In the genomic region with DNA sequence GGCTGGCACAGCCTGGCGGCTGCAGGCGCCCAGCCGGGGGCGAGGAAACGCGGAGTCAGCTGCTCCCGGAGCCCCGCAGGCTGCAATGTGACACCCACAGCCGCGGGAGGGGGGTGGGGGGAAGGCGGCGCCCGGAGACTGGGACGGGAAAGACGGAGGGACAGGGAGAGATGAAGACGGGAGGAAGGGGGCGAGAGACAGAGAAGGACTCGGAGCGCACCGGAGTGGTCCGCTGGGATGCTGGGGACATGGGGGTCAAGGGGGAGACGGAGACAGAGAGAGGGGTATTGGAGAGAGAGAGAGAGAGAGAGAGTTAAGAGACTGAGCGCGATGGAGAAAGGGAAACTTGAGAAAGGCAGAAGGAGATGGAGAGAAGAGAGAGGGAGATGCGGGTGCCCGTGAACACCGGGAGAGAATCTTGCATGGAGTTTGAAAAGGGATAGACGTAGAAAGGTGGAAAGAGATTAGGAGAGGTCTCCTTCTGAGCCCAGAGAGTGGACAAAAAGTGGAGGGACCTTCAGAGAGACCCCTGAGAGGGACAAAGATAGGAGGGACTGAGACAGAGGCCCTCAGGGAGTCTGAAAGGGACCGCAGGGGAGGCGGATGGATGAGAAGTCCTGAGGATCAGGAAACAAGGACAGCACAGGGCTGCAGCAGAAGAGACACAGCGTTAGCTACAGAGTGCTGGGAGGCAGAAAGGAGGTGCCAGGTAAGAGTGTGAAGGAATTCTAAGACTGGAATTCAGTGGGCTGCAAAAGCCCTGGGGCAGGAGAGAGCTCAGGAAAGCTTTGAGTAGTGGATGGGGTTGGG, we compare ENCODE assay signal across 1 cellular context.
A peak's percentile ranks its signal among the peaks of the same experiment; 100 is the strongest.
TF ChIP-seq lines count a peak whose summit lies in the region.

No MANE protein-coding gene starts in this region.

TF ChIP-seq in K562, 482 proteins besides CTCF, POLR2A, EP300 and RAD21 (continues in another document):
- peak; percentile 7; the same call in 1 of the 2 replicates for TF ChIP-seq JUND (IDR thresholded peaks at IDR 0.05; ENCODE audit: borderline replicate concordance, low read depth, low read length)
- TF ChIP-seq JUND (tag; IDR thresholded peaks at IDR 0.05; ENCODE audit: borderline replicate concordance, low read depth, low read length): no peak
- TF ChIP-seq ZNF512 (tag; IDR thresholded peaks at IDR 0.05): peak; percentile 34; the same call in 1 of the 2 replicates
- TF ChIP-seq ELF2 (CRISPR knock-in tag; IDR thresholded peaks at IDR 0.05): no peak
- TF ChIP-seq NRF1 (conservative IDR thresholded peaks at IDR 0.05 in 1 of 2, IDR thresholded peaks at IDR 0.05 in 1 of 2): no peak
- TF ChIP-seq KDM5B (IDR thresholded peaks at IDR 0.05; ENCODE audit: insufficient replicate concordance, low read depth, low read length): no peak
- TF ChIP-seq, protein P1, sequence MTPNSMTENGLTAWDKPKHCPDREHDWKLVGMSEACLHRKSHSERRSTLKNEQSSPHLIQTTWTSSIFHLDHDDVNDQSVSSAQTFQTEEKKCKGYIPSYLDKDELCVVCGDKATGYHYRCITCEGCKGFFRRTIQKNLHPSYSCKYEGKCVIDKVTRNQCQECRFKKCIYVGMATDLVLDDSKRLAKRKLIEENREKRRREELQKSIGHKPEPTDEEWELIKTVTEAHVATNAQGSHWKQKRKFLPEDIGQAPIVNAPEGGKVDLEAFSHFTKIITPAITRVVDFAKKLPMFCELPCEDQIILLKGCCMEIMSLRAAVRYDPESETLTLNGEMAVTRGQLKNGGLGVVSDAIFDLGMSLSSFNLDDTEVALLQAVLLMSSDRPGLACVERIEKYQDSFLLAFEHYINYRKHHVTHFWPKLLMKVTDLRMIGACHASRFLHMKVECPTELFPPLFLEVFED (CRISPR knock-in tag; conservative IDR thresholded peaks at IDR 0.05): no peak
- TF ChIP-seq HDAC1 (IDR thresholded peaks at IDR 0.05): peak in 1 of 2 experiments; percentile 44; a peak in 2 of 4 replicates
- TF ChIP-seq DACH1 (IDR thresholded peaks at IDR 0.05; ENCODE audit: partially characterized antibody): peak; percentile 10
- TF ChIP-seq NBN (IDR thresholded peaks at IDR 0.05; ENCODE audit: low read depth): 0 out of 2 replicates have a peak, but pooled peaks have one; percentile 33
- TF ChIP-seq LARP7 (IDR thresholded peaks at IDR 0.05): peak; percentile 92
- TF ChIP-seq, protein P2, sequence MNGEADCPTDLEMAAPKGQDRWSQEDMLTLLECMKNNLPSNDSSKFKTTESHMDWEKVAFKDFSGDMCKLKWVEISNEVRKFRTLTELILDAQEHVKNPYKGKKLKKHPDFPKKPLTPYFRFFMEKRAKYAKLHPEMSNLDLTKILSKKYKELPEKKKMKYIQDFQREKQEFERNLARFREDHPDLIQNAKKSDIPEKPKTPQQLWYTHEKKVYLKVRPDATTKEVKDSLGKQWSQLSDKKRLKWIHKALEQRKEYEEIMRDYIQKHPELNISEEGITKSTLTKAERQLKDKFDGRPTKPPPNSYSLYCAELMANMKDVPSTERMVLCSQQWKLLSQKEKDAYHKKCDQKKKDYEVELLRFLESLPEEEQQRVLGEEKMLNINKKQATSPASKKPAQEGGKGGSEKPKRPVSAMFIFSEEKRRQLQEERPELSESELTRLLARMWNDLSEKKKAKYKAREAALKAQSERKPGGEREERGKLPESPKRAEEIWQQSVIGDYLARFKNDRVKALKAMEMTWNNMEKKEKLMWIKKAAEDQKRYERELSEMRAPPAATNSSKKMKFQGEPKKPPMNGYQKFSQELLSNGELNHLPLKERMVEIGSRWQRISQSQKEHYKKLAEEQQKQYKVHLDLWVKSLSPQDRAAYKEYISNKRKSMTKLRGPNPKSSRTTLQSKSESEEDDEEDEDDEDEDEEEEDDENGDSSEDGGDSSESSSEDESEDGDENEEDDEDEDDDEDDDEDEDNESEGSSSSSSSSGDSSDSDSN (IDR thresholded peaks at IDR 0.05; ENCODE audit: borderline replicate concordance in 1 of 2, low read depth in 2 of 2, low read length in 2 of 2): peak in 1 of 2 experiments; percentile 28; a peak in 2 of 4 replicates
- TF ChIP-seq SMARCE1 (IDR thresholded peaks at IDR 0.05): peak; percentile 23; the same call in 1 of the 2 replicates
- peak; percentile 35 for TF ChIP-seq ARHGAP35 (IDR thresholded peaks at IDR 0.05; ENCODE audit: partially characterized antibody)
- TF ChIP-seq DPF2 (IDR thresholded peaks at IDR 0.05): peak; percentile 23; the same call in 1 of the 2 replicates
- 0 out of 2 replicates have a peak, but pooled peaks have one; percentile 45 for TF ChIP-seq PHF21A (IDR thresholded peaks at IDR 0.05; ENCODE audit: borderline replicate concordance, low read depth)
- TF ChIP-seq EHMT2 (IDR thresholded peaks at IDR 0.05): 0 out of 2 replicates have a peak, but pooled peaks have one; percentile 22
- peak; percentile 48; the same call in 1 of the 2 replicates for TF ChIP-seq BCOR (IDR thresholded peaks at IDR 0.05)
- TF ChIP-seq, protein P3, sequence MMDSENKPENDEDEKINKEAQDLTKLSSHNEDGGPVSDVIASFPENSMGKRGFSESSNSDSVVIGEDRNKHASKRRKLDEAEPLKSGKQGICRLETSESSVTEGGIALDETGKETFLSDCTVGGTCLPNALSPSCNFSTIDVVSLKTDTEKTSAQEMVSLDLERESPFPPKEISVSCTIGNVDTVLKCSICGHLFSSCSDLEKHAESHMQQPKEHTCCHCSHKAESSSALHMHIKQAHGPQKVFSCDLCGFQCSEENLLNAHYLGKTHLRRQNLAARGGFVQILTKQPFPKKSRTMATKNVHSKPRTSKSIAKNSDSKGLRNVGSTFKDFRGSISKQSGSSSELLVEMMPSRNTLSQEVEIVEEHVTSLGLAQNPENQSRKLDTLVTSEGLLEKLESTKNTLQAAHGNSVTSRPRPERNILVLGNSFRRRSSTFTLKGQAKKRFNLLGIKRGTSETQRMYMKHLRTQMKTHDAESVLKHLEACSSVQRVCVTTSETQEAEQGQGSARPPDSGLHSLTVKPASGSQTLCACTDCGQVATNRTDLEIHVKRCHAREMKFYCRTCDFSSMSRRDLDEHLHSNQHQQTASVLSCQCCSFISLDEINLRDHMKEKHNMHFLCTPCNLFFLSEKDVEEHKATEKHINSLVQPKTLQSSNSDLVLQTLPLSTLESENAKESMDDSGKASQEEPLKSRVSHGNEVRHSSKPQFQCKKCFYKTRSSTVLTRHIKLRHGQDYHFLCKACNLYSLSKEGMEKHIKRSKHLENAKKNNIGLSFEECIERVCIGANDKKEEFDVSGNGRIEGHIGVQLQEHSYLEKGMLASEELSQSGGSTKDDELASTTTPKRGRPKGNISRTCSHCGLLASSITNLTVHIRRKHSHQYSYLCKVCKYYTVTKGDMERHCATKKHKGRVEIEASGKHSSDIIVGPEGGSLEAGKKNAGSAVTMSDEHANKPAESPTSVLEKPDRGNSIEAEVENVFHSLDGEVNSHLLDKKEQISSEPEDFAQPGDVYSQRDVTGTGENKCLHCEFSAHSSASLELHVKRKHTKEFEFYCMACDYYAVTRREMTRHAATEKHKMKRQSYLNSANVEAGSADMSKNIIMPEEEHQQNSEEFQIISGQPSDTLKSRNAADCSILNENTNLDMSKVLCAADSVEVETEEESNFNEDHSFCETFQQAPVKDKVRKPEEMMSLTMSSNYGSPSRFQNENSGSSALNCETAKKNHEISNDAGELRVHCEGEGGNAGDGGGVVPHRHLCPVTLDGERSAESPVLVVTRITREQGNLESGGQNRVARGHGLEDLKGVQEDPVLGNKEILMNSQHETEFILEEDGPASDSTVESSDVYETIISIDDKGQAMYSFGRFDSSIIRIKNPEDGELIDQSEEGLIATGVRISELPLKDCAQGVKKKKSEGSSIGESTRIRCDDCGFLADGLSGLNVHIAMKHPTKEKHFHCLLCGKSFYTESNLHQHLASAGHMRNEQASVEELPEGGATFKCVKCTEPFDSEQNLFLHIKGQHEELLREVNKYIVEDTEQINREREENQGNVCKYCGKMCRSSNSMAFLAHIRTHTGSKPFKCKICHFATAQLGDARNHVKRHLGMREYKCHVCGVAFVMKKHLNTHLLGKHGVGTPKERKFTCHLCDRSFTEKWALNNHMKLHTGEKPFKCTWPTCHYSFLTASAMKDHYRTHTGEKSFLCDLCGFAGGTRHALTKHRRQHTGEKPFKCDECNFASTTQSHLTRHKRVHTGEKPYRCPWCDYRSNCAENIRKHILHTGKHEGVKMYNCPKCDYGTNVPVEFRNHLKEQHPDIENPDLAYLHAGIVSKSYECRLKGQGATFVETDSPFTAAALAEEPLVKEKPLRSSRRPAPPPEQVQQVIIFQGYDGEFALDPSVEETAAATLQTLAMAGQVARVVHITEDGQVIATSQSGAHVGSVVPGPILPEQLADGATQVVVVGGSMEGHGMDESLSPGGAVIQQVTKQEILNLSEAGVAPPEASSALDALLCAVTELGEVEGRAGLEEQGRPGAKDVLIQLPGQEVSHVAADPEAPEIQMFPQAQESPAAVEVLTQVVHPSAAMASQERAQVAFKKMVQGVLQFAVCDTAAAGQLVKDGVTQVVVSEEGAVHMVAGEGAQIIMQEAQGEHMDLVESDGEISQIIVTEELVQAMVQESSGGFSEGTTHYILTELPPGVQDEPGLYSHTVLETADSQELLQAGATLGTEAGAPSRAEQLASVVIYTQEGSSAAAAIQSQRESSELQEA (IDR thresholded peaks at IDR 0.05; ENCODE audit: low read depth): 0 out of 2 replicates have a peak, but pooled peaks have one; percentile 14
- peak; percentile 7 for TF ChIP-seq RBBP5 (IDR thresholded peaks at IDR 0.05; ENCODE audit: borderline replicate concordance, insufficient read depth, low read length, poor library complexity, severe bottlenecking)
- TF ChIP-seq, protein P4, sequence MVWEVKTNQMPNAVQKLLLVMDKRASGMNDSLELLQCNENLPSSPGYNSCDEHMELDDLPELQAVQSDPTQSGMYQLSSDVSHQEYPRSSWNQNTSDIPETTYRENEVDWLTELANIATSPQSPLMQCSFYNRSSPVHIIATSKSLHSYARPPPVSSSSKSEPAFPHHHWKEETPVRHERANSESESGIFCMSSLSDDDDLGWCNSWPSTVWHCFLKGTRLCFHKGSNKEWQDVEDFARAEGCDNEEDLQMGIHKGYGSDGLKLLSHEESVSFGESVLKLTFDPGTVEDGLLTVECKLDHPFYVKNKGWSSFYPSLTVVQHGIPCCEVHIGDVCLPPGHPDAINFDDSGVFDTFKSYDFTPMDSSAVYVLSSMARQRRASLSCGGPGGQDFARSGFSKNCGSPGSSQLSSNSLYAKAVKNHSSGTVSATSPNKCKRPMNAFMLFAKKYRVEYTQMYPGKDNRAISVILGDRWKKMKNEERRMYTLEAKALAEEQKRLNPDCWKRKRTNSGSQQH (CRISPR knock-in tag; IDR thresholded peaks at IDR 0.05): 0 out of 2 replicates have a peak, but pooled peaks have one; percentile 36
- no peak for TF ChIP-seq HLTF (IDR thresholded peaks at IDR 0.05)
- 0 out of 2 replicates have a peak, but pooled peaks have one; percentile 11 for TF ChIP-seq EGR1 (conservative IDR thresholded peaks at IDR 0.05)
- TF ChIP-seq AFF1 (IDR thresholded peaks at IDR 0.05; ENCODE audit: low read depth in 1 of 2, partially characterized antibody in 2 of 2): no peak
- no peak for TF ChIP-seq GATAD2A (IDR thresholded peaks at IDR 0.05)
- no peak for TF ChIP-seq SUPT5H (IDR thresholded peaks at IDR 0.05)
- TF ChIP-seq, protein P5, sequence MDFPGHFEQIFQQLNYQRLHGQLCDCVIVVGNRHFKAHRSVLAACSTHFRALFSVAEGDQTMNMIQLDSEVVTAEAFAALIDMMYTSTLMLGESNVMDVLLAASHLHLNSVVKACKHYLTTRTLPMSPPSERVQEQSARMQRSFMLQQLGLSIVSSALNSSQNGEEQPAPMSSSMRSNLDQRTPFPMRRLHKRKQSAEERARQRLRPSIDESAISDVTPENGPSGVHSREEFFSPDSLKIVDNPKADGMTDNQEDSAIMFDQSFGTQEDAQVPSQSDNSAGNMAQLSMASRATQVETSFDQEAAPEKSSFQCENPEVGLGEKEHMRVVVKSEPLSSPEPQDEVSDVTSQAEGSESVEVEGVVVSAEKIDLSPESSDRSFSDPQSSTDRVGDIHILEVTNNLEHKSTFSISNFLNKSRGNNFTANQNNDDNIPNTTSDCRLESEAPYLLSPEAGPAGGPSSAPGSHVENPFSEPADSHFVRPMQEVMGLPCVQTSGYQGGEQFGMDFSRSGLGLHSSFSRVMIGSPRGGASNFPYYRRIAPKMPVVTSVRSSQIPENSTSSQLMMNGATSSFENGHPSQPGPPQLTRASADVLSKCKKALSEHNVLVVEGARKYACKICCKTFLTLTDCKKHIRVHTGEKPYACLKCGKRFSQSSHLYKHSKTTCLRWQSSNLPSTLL (IDR thresholded peaks at IDR 0.05): peak; percentile 49; the same call in 1 of the 2 replicates
